Comparison of ENCODE assay signal across 10 cellular contexts in genomic region chr2:226701052-226701451, GRCh38.
DNase-seq lines count a peak whose midpoint lies in the region; ATAC-seq and TF ChIP-seq lines count a peak whose summit lies in the region.
"Had no signal": no experiment of that assay in that cellular context is flagged by ENCODE, and none has a peak within 500 bp of the region (broad histone marks: within the 10 kb centered on the region; RNA-seq: fewer than 3 reads in every experiment).

No MANE protein-coding gene starts in this region.

- POLR2A ChIA-PET in MCF 10A (lab: Yijun Ruan, JAX) = interaction anchor here (0.6 to 1.0 kb wide), 3 partner anchors 81 to 750 kb away, joined by 3 to 4 read pairs (median 3); no protein-coding TSS in a partner anchor

- peaks cover 5% of the 10 kb centered on the region for H3K4me1 Mint-ChIP-seq in MCF 10A (ENCODE audit: insufficient read depth, unreplicated experiment)

- TF ChIP-seq POLR2A in breast epithelium (IDR thresholded peaks at IDR 0.05) = no peak

- no peak overlapping the region for H3K4me3 ChIP-seq in breast epithelium
- H3K4me3 ChIP-seq: PC-9 had no signal

- ATAC-seq in HG03469 (IDR thresholded peaks at IDR 0.05; ENCODE audit: unreplicated experiment) (peak; percentile 58), GM18861 (IDR thresholded peaks at IDR 0.05; ENCODE audit: unreplicated experiment) (no peak)

- peak; percentile 78 for DNase-seq in MCF 10A (ENCODE audit: unreplicated experiment)
- no peak for DNase-seq in breast epithelium (ENCODE audit: low spot score in 2 of 2)
- DNase-seq in astrocyte of the hippocampus (ENCODE audit: low read depth, low spot score) = peak; percentile 60
- DNase-seq in NCI-H69 (lab: John Stamatoyannopoulos, UW) = no peak
- DNase-seq in DMS53 treated with DMSO at 0.1 percent for 48 hours (lab: John Stamatoyannopoulos, UW; ENCODE audit: unreplicated experiment) = no peak
- DNase-seq in LoVo (ENCODE audit: low spot score) = no peak
- DNase-seq: PC-9 had no signal

- H3K27ac ChIP-seq in breast epithelium = peak overlapping the region in 1 of 2 donors; percentile 14
- H3K27ac ChIP-seq: C4-2B, PC-9 had no signal

- H3K36me3 Mint-ChIP-seq in MCF 10A (ENCODE audit: insufficient read depth, unreplicated experiment) = no peaks in the 10 kb centered on the region

- H3K27me3 Mint-ChIP-seq in MCF 10A (ENCODE audit: insufficient read depth, unreplicated experiment) = no peaks in the 10 kb centered on the region

- no peaks in the 10 kb centered on the region for H3K36me3 ChIP-seq in breast epithelium

- no peak overlapping the region for H3K27ac Mint-ChIP-seq in MCF 10A (ENCODE audit: low read depth, unreplicated experiment)

- no TSS peak for BruUV-seq in MCF 10A (replicated peaks; lab: Mats Ljungman, UMichigan)

- intact Hi-C loops in MCF 10A (cut with micrococcal nuclease) = no loop called here
- intact Hi-C loops in breast epithelium (cut with DNase I; ENCODE audit: low total_unique reads) = no loop called here

- H3K4me1 ChIP-seq in breast epithelium = no peaks in the 10 kb centered on the region

- H3K27me3 ChIP-seq in breast epithelium = no peaks in the 10 kb centered on the region

- no peak overlapping the region for H3K4me3 Mint-ChIP-seq in MCF 10A (ENCODE audit: unreplicated experiment)

- TF ChIP-seq CTCF in MCF 10A (IDR thresholded peaks at IDR 0.05; ENCODE audit: unreplicated experiment) (no peak), breast epithelium (IDR thresholded peaks at IDR 0.05) (no peak)

- H3K9me3 Mint-ChIP-seq in MCF 10A (ENCODE audit: unreplicated experiment) = no peaks in the 10 kb centered on the region

- H3K9me3 ChIP-seq in breast epithelium = no peaks in the 10 kb centered on the region

- CTCF ChIA-PET in MCF 10A (lab: Yijun Ruan, JAX) = no interaction called here

Comparison
In these comparisons a context has a peak if more than half of its experiments do, and no peak if none do; other contexts are left out.
1. DNase-seq: peak in MCF 10A (single experiment) and astrocyte of the hippocampus (single experiment); none in breast epithelium (0 of 2), NCI-H69 (single experiment), DMS53 treated with DMSO at 0.1 percent for 48 hours (single experiment) and LoVo (single experiment).